1 cellular context compared by ENCODE assay signal in the genomic region with DNA sequence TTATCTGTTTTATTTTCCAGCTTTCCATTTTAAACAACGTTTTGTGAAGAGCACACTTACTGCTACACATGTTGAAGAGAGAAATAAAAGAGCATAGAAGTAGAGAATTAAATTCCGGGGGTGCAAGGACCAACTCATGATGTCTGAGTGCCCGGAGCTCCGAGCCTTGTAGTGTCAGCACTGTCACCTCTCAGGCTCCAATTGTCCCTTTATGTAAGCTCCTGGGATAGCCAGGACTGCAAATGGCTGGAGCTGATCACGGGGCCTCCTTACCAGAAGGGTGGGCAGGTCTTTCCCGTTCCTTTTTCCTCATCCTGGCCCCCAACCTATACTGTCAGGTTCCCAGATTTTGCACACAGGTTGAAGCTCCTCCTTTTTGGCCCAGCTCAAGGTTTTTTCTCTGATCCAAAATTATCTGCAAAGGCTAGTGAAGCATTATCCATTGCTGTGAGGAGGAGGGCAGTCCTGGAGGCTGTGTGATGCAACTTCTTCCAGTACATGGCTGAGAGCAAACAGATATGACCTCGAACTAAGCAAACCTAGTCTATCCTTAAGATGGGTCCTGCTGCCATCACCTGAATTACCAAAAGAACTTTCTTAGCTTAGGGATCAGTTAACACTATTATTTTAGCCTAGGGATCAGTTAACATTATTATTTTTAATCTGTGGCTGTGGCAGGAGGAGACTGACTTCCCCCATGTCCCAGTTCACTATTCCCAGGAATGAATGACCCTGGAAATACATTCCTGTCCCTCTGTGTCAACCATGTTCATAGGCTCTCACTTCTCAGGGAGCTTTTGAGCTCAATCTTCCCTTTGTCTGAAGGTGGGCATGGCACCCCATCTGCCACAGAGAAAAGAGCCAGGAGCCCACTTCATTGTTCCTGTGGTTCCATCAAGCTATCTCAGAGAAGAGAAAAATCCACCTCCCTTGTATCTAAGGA.
A peak's percentile ranks its signal among the peaks of the same experiment; 100 is the strongest.
TF ChIP-seq lines count a peak whose summit lies in the region.

TSS of gene FGG (minus strand) at position 185 of the 943 bp plus-strand sequence. CDS start at position 138, 47 bp downstream.

TF ChIP-seq in HepG2, 621 proteins besides CTCF, POLR2A, EP300 and RAD21 (continued from another document and continues in another):
- TF ChIP-seq, protein P1, sequence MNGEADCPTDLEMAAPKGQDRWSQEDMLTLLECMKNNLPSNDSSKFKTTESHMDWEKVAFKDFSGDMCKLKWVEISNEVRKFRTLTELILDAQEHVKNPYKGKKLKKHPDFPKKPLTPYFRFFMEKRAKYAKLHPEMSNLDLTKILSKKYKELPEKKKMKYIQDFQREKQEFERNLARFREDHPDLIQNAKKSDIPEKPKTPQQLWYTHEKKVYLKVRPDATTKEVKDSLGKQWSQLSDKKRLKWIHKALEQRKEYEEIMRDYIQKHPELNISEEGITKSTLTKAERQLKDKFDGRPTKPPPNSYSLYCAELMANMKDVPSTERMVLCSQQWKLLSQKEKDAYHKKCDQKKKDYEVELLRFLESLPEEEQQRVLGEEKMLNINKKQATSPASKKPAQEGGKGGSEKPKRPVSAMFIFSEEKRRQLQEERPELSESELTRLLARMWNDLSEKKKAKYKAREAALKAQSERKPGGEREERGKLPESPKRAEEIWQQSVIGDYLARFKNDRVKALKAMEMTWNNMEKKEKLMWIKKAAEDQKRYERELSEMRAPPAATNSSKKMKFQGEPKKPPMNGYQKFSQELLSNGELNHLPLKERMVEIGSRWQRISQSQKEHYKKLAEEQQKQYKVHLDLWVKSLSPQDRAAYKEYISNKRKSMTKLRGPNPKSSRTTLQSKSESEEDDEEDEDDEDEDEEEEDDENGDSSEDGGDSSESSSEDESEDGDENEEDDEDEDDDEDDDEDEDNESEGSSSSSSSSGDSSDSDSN (CRISPR knock-in tag; IDR thresholded peaks at IDR 0.05): peak; percentile 52
- TF ChIP-seq, protein P2, sequence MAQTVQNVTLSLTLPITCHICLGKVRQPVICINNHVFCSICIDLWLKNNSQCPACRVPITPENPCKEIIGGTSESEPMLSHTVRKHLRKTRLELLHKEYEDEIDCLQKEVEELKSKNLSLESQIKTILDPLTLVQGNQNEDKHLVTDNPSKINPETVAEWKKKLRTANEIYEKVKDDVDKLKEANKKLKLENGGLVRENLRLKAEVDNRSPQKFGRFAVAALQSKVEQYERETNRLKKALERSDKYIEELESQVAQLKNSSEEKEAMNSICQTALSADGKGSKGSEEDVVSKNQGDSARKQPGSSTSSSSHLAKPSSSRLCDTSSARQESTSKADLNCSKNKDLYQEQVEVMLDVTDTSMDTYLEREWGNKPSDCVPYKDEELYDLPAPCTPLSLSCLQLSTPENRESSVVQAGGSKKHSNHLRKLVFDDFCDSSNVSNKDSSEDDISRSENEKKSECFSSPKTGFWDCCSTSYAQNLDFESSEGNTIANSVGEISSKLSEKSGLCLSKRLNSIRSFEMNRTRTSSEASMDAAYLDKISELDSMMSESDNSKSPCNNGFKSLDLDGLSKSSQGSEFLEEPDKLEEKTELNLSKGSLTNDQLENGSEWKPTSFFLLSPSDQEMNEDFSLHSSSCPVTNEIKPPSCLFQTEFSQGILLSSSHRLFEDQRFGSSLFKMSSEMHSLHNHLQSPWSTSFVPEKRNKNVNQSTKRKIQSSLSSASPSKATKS (CRISPR knock-in tag; IDR thresholded peaks at IDR 0.05): no peak
- TF ChIP-seq ZNF614 (CRISPR knock-in tag; IDR thresholded peaks at IDR 0.05; ENCODE audit: borderline replicate concordance) (no peak; the same call in 1 of the 2 replicates), MIXL1 (CRISPR knock-in tag; IDR thresholded peaks at IDR 0.05) (peak; percentile 71; the same call in 1 of the 2 replicates), ZNF674 (CRISPR knock-in tag; IDR thresholded peaks at IDR 0.05; ENCODE audit: low read depth) (no peak), TBL1XR1 (IDR thresholded peaks at IDR 0.05; ENCODE audit: borderline replicate concordance, low read length, partially characterized antibody) (peak; percentile 8), ATF7-NPFF (CRISPR knock-in tag; IDR thresholded peaks at IDR 0.05; ENCODE audit: low read depth) (no peak; the same call in 1 of the 2 replicates), STAT5B (CRISPR knock-in tag; IDR thresholded peaks at IDR 0.05) (no peak), SNRNP70 (IDR thresholded peaks at IDR 0.05; ENCODE audit: low read depth, low read length) (no peak), ZFP36 (IDR thresholded peaks at IDR 0.05; ENCODE audit: borderline replicate concordance, low read depth, low read length, partially characterized antibody) (no peak), ZFP90 (CRISPR knock-in tag; IDR thresholded peaks at IDR 0.05; ENCODE audit: borderline replicate concordance) (no peak), ZNF557 (CRISPR knock-in tag; IDR thresholded peaks at IDR 0.05) (no peak), KDM4B (CRISPR knock-in tag; IDR thresholded peaks at IDR 0.05) (no peak), AGO1 (IDR thresholded peaks at IDR 0.05; ENCODE audit: low read depth, low read length, poor library complexity, severe bottlenecking) (no peak), ZNF234 (CRISPR knock-in tag; conservative IDR thresholded peaks at IDR 0.05) (no peak), ZSCAN21 (CRISPR knock-in tag; IDR thresholded peaks at IDR 0.05; ENCODE audit: borderline replicate concordance) (peak; percentile 53), XBP1 (CRISPR knock-in tag; IDR thresholded peaks at IDR 0.05) (no peak), SCMH1 (CRISPR knock-in tag; IDR thresholded peaks at IDR 0.05; ENCODE audit: borderline replicate concordance) (no peak), MYC (CRISPR knock-in tag; IDR thresholded peaks at IDR 0.05; ENCODE audit: borderline replicate concordance) (no peak), MAZ (IDR thresholded peaks at IDR 0.05; ENCODE audit: borderline replicate concordance, low read depth, low read length) (peak; percentile 30; the same call in 1 of the 2 replicates), MAZ (CRISPR knock-in tag; IDR thresholded peaks at IDR 0.05; ENCODE audit: low read depth) (peak; percentile 49; the same call in 1 of the 2 replicates), ZNF17 (CRISPR knock-in tag; IDR thresholded peaks at IDR 0.05) (no peak), CREM (IDR thresholded peaks at IDR 0.05) (peak; percentile 74), CREM (CRISPR knock-in tag; IDR thresholded peaks at IDR 0.05) (no peak), RBFOX2 (IDR thresholded peaks at IDR 0.05; ENCODE audit: low read depth, low read length) (peak; percentile 60; the same call in 1 of the 2 replicates), NRL (CRISPR knock-in tag; IDR thresholded peaks at IDR 0.05; ENCODE audit: borderline replicate concordance) (no peak), TRIM22 (IDR thresholded peaks at IDR 0.05) (no peak), ISL2 (CRISPR knock-in tag; IDR thresholded peaks at IDR 0.05) (peak; percentile 90), ZFX (CRISPR knock-in tag; IDR thresholded peaks at IDR 0.05; ENCODE audit: low read depth) (peak; percentile 43; the same call in 1 of the 2 replicates), TBX2 (CRISPR knock-in tag; IDR thresholded peaks at IDR 0.05; ENCODE audit: borderline replicate concordance) (peak; percentile 84), ZNF629 (CRISPR knock-in tag; conservative IDR thresholded peaks at IDR 0.05) (no peak), POGZ (CRISPR knock-in tag; IDR thresholded peaks at IDR 0.05) (peak; percentile 74; the same call in 1 of the 2 replicates), TOE1 (CRISPR knock-in tag; IDR thresholded peaks at IDR 0.05) (no peak), FOXO1 (CRISPR knock-in tag; IDR thresholded peaks at IDR 0.05) (peak; percentile 40; the same call in 1 of the 2 replicates), ETS1 (CRISPR knock-in tag; IDR thresholded peaks at IDR 0.05) (no peak), THAP11 (CRISPR knock-in tag; IDR thresholded peaks at IDR 0.05) (peak; percentile 64; the same call in 1 of the 2 replicates), RBAK (CRISPR knock-in tag; IDR thresholded peaks at IDR 0.05) (no peak), ZNF33B (CRISPR knock-in tag; IDR thresholded peaks at IDR 0.05) (no peak), SALL2 (CRISPR knock-in tag; IDR thresholded peaks at IDR 0.05) (peak; percentile 46; the same call in 1 of the 2 replicates), ZNF816 (CRISPR knock-in tag; IDR thresholded peaks at IDR 0.05; ENCODE audit: borderline replicate concordance) (0 out of 2 replicates have a peak, but pooled peaks have one; percentile 26), TARDBP (CRISPR knock-in tag; IDR thresholded peaks at IDR 0.05) (no peak), E2F1 (CRISPR knock-in tag; IDR thresholded peaks at IDR 0.05) (no peak), DPF2 (CRISPR knock-in tag; IDR thresholded peaks at IDR 0.05; ENCODE audit: borderline replicate concordance, low read depth) (no peak), ESRRA (CRISPR knock-in tag; IDR thresholded peaks at IDR 0.05; ENCODE audit: low read depth) (no peak), ZNF383 (CRISPR knock-in tag; IDR thresholded peaks at IDR 0.05; ENCODE audit: borderline replicate concordance) (no peak), TEAD3 (CRISPR knock-in tag; optimal IDR thresholded peaks at IDR 0.05; ENCODE audit: borderline replicate concordance) (peak; percentile 5), IRF2 (CRISPR knock-in tag; IDR thresholded peaks at IDR 0.05) (no peak; the same call in 1 of the 2 replicates)
- TF ChIP-seq, protein P3, sequence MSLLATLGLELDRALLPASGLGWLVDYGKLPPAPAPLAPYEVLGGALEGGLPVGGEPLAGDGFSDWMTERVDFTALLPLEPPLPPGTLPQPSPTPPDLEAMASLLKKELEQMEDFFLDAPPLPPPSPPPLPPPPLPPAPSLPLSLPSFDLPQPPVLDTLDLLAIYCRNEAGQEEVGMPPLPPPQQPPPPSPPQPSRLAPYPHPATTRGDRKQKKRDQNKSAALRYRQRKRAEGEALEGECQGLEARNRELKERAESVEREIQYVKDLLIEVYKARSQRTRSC (CRISPR knock-in tag; IDR thresholded peaks at IDR 0.05; ENCODE audit: low read depth): no peak
- TF ChIP-seq, protein P4, sequence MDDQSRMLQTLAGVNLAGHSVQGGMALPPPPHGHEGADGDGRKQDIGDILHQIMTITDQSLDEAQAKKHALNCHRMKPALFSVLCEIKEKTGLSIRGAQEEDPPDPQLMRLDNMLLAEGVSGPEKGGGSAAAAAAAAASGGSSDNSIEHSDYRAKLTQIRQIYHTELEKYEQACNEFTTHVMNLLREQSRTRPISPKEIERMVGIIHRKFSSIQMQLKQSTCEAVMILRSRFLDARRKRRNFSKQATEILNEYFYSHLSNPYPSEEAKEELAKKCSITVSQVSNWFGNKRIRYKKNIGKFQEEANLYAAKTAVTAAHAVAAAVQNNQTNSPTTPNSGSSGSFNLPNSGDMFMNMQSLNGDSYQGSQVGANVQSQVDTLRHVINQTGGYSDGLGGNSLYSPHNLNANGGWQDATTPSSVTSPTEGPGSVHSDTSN (CRISPR knock-in tag; IDR thresholded peaks at IDR 0.05; ENCODE audit: borderline replicate concordance): no peak
- TF ChIP-seq, protein P5, sequence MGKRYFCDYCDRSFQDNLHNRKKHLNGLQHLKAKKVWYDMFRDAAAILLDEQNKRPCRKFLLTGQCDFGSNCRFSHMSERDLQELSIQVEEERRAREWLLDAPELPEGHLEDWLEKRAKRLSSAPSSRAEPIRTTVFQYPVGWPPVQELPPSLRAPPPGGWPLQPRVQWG (CRISPR knock-in tag; IDR thresholded peaks at IDR 0.05; ENCODE audit: borderline replicate concordance, low read depth): no peak
- TF ChIP-seq, protein P6, sequence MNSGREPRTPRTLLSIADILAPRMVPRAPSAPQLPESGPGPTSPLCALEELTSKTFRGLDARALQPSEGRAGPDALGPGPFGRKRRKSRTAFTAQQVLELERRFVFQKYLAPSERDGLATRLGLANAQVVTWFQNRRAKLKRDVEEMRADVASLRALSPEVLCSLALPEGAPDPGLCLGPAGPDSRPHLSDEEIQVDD (CRISPR knock-in tag; IDR thresholded peaks at IDR 0.05; ENCODE audit: borderline replicate concordance): no peak
